Comparison of ENCODE assay signal across 1 cellular context in the genomic region with DNA sequence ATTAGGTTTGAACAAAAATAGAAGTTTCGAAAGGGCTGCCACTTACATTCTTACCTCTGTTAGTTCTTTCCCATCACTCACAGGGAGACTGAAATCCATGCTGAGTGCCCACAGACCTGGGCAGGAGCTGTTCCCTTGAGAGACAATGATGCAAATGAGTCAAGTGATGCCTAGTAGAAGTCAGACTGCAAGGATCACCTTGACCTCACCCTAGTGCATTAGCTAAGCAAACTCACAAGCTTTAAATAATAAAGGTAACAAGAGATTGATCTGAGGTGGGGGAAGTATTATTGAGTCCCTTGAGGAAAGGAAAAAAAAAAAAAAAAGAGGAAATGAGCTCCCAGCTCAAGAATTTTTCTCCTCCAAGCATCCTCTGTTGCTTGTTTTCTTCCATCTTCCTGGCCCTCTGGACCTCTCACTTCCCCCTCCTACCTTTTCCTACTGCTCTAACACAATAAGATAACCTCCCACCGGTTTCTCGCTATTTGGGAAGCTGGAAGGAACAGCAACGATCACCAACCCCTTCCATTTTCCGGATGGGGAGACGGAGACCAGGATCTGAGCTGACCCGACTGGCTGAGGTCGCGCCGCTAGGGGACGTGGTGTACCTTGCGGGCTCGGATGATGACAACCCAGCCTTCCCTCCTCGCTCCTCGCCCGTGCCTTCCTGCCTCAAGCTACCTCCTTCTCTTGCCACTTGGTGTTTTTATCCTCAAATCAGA.
TF ChIP-seq lines count a peak whose summit lies in the region.

No MANE protein-coding gene starts in this region.

TF ChIP-seq in GM12878, 131 proteins besides CTCF, POLR2A, EP300 and RAD21 (continued from another document):
- TF ChIP-seq TCF7 (IDR thresholded peaks at IDR 0.05; ENCODE audit: borderline replicate concordance) (0 out of 2 replicates have a peak, but pooled peaks have one; percentile 4), EED (IDR thresholded peaks at IDR 0.05; ENCODE audit: low read depth) (peak; percentile 71), RUNX3 (IDR thresholded peaks at IDR 0.05; ENCODE audit: low read length) (peak; percentile 54; the same call in 1 of the 2 replicates), IKZF1 (conservative IDR thresholded peaks at IDR 0.05) (peak; percentile 79)
- TF ChIP-seq, protein P1, sequence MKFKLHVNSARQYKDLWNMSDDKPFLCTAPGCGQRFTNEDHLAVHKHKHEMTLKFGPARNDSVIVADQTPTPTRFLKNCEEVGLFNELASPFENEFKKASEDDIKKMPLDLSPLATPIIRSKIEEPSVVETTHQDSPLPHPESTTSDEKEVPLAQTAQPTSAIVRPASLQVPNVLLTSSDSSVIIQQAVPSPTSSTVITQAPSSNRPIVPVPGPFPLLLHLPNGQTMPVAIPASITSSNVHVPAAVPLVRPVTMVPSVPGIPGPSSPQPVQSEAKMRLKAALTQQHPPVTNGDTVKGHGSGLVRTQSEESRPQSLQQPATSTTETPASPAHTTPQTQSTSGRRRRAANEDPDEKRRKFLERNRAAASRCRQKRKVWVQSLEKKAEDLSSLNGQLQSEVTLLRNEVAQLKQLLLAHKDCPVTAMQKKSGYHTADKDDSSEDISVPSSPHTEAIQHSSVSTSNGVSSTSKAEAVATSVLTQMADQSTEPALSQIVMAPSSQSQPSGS (IDR thresholded peaks at IDR 0.05; ENCODE audit: low read length) = no peak
- TF ChIP-seq, protein P2, sequence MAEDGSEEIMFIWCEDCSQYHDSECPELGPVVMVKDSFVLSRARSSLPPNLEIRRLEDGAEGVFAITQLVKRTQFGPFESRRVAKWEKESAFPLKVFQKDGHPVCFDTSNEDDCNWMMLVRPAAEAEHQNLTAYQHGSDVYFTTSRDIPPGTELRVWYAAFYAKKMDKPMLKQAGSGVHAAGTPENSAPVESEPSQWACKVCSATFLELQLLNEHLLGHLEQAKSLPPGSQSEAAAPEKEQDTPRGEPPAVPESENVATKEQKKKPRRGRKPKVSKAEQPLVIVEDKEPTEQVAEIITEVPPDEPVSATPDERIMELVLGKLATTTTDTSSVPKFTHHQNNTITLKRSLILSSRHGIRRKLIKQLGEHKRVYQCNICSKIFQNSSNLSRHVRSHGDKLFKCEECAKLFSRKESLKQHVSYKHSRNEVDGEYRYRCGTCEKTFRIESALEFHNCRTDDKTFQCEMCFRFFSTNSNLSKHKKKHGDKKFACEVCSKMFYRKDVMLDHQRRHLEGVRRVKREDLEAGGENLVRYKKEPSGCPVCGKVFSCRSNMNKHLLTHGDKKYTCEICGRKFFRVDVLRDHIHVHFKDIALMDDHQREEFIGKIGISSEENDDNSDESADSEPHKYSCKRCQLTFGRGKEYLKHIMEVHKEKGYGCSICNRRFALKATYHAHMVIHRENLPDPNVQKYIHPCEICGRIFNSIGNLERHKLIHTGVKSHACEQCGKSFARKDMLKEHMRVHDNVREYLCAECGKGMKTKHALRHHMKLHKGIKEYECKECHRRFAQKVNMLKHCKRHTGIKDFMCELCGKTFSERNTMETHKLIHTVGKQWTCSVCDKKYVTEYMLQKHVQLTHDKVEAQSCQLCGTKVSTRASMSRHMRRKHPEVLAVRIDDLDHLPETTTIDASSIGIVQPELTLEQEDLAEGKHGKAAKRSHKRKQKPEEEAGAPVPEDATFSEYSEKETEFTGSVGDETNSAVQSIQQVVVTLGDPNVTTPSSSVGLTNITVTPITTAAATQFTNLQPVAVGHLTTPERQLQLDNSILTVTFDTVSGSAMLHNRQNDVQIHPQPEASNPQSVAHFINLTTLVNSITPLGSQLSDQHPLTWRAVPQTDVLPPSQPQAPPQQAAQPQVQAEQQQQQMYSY (CRISPR knock-in tag; IDR thresholded peaks at IDR 0.05) = no peak
